8 cellular contexts compared by ENCODE assay signal in genomic region chr6:10411915-10412164, GRCh38. TPM values are rescaled to one million over a fixed set of nuclear protein-coding genes. Genes with fewer than 3 reads are reported as not detected.
DNase-seq lines count a peak whose midpoint lies in the region; ATAC-seq and TF ChIP-seq lines count a peak whose summit lies in the region.

No MANE protein-coding gene starts in this region.

- no peaks in the 10 kb centered on the region for H4K20me1 ChIP-seq in KMS-11 (ENCODE audit: insufficient read depth)

- H3K9me3 ChIP-seq in duodenal mucosa (ENCODE audit: control insufficient read depth in 1 of 2, low read length in 2 of 2): no peaks in the 10 kb centered on the region

- H3K27me3 Mint-ChIP-seq in natural killer cell treated with Interleukin-12 subunit alpha and Interleukin-12 subunit beta and Interleukin-15 and Interleukin-18, amount 100 ng/mL, for 72 hours: peaks cover 58 to 90% of the 10 kb centered on the region in 2 donors

- no peaks in the 10 kb centered on the region for H3K79me2 ChIP-seq in KMS-11 (ENCODE audit: insufficient read depth, low read depth)

- H3K27me3 ChIP-seq in KMS-11 (ENCODE audit: insufficient read depth, low read depth) (no peaks in the 10 kb centered on the region), duodenal mucosa (ENCODE audit: control insufficient read depth in 1 of 2, insufficient read depth in 2 of 2, low read length in 2 of 2) (peaks cover 77 to 93% of the 10 kb centered on the region in 2 donors)

- no peaks in the 10 kb centered on the region for H3K36me3 ChIP-seq in KMS-11 (ENCODE audit: insufficient read depth)
- H3K36me3 ChIP-seq in duodenal mucosa (ENCODE audit: control insufficient read depth in 1 of 2, insufficient read depth in 2 of 2, low read length in 2 of 2): no peaks in the 10 kb centered on the region

- H3K27ac Mint-ChIP-seq in natural killer cell treated with Interleukin-12 subunit alpha and Interleukin-12 subunit beta and Interleukin-15 and Interleukin-18, amount 100 ng/mL, for 72 hours: peak overlapping the region; percentile 14 to 81

- no peak for DNase-seq in natural killer cell treated with Interleukin-12 subunit alpha and Interleukin-12 subunit beta and Interleukin-15 and Interleukin-18, amount 100 ng/mL, for 72 hours (ENCODE audit: low spot score)
- DNase-seq in NCI-H2029 treated with DMSO at 0.1 percent for 48 hours (lab: John Stamatoyannopoulos, UW) (no peak), cerebellar nuclear complex (lab: John Stamatoyannopoulos, UW) (no peak)

- H3K9ac ChIP-seq in KMS-11 (peak overlapping the region; percentile 68; the same call in 1 of the 2 replicates), duodenal mucosa (ENCODE audit: low read depth in 1 of 2, low read length in 2 of 2) (peak overlapping the region in 1 of 2 donors; percentile 43)

- H2AFZ ChIP-seq in KMS-11 (ENCODE audit: low read depth): peak overlapping the region; percentile 98

- H3K4me3 Mint-ChIP-seq in natural killer cell treated with Interleukin-12 subunit alpha and Interleukin-12 subunit beta and Interleukin-15 and Interleukin-18, amount 100 ng/mL, for 72 hours: peak overlapping the region; percentile 93

- H3K9me3 Mint-ChIP-seq in natural killer cell treated with Interleukin-12 subunit alpha and Interleukin-12 subunit beta and Interleukin-15 and Interleukin-18, amount 100 ng/mL, for 72 hours: peaks cover 3% of the 10 kb centered on the region

- H3K36me3 Mint-ChIP-seq in natural killer cell treated with Interleukin-12 subunit alpha and Interleukin-12 subunit beta and Interleukin-15 and Interleukin-18, amount 100 ng/mL, for 72 hours: peaks cover 49% of the 10 kb centered on the region

- H3K4me1 ChIP-seq in KMS-11 (ENCODE audit: low read depth, poor library complexity, severe bottlenecking): peaks cover 23% of the 10 kb centered on the region
- peaks cover 34 to 38% of the 10 kb centered on the region in 2 donors for H3K4me1 ChIP-seq in duodenal mucosa (ENCODE audit: control insufficient read depth in 1 of 2, insufficient read depth in 2 of 2, low read length in 2 of 2)

- H3K27ac ChIP-seq in KMS-11: peak overlapping the region; percentile 67
- H3K27ac ChIP-seq in duodenal mucosa (ENCODE audit: low read depth, low read length): no peak overlapping the region

- no peak for TF ChIP-seq CTCF in KMS-11 (conservative IDR thresholded peaks at IDR 0.05; ENCODE audit: low read depth, low read length)

- H3K4me1 Mint-ChIP-seq in natural killer cell treated with Interleukin-12 subunit alpha and Interleukin-12 subunit beta and Interleukin-15 and Interleukin-18, amount 100 ng/mL, for 72 hours (ENCODE audit: low read depth in 2 of 2): peaks cover 34 to 38% of the 10 kb centered on the region in 2 donors

- peak overlapping the region; percentile 86 for H3K4me2 ChIP-seq in KMS-11

- no peak overlapping the region for H3K4me3 ChIP-seq in KMS-11 (IDR thresholded peaks at IDR 0.05; ENCODE audit: insufficient read depth, low read depth, low read length)
- peak overlapping the region; percentile 82 to 88 for H3K4me3 ChIP-seq in duodenal mucosa (ENCODE audit: low read depth in 1 of 2, low read length in 2 of 2)

- ATAC-seq in GM18511 (IDR thresholded peaks at IDR 0.05; ENCODE audit: unreplicated experiment) (peak; percentile 10), GM21515 (IDR thresholded peaks at IDR 0.05; ENCODE audit: unreplicated experiment) (no peak), GM19328 (IDR thresholded peaks at IDR 0.05; ENCODE audit: unreplicated experiment) (no peak)
- no peak for ATAC-seq in natural killer cell treated with Interleukin-12 subunit alpha and Interleukin-12 subunit beta and Interleukin-15 and Interleukin-18, amount 100 ng/mL, for 72 hours

RNA-seq across cellular contexts. Expression of gene TFAP2A, which starts 3.0 kb away (rescaled TPM):
- under 1 TPM; 0.07 to 0.31 TPM for total RNA-seq in natural killer cell treated with Interleukin-12 subunit alpha and Interleukin-12 subunit beta and Interleukin-15 and Interleukin-18, amount 100 ng/mL, for 72 hours
